In genomic region chr17:43740541-43740940, GRCh38 we compare ENCODE assay signal across 23 cellular contexts. TPM values are rescaled to one million over a fixed set of nuclear protein-coding genes. Genes with fewer than 3 reads are reported as not detected.
A peak's percentile ranks its signal among the peaks of the same experiment; 100 is the strongest.
DNase-seq lines count a peak whose midpoint lies in the region; ATAC-seq and TF ChIP-seq lines count a peak whose summit lies in the region.
"Had no signal": no experiment of that assay in that cellular context is flagged by ENCODE, and none has a peak within 500 bp of the region (broad histone marks: within the 10 kb centered on the region; RNA-seq: fewer than 3 reads in every experiment).

No MANE protein-coding gene starts in this region.

- POLR2A ChIA-PET in MCF 10A (lab: Yijun Ruan, JAX), result no interaction called here

- no peak for TF ChIP-seq CTCF in MCF 10A (IDR thresholded peaks at IDR 0.05; ENCODE audit: unreplicated experiment)
- TF ChIP-seq CTCF in breast epithelium (IDR thresholded peaks at IDR 0.05), result no peak
- TF ChIP-seq CTCF in fibroblast of pulmonary artery (IDR thresholded peaks at IDR 0.05; ENCODE audit: low read length, missing control alignments), result no peak

- no peaks in the 10 kb centered on the region for H3K9me3 Mint-ChIP-seq in MCF 10A (ENCODE audit: unreplicated experiment)
- no peaks in the 10 kb centered on the region for H3K9me3 Mint-ChIP-seq in activated T-helper 1 cell treated with anti-CD3 and anti-CD28 coated beads, Interleukin-12 subunit alpha, Interleukin-12 subunit beta, Interleukin-2, Interleukin-4 antibody, amounts not matched to agents 30 ng/mL and 10 ng/mL and 1 ng/mL, durations not matched to agents 14 hours and 24 hours and 36 hours
- H3K9me3 Mint-ChIP-seq: activated B cell treated with CpG ODN at 0.5 μM for 24 hours; activated CD8-positive, alpha-beta T cell treated with anti-CD3 and anti-CD28 coated beads for 36 hours; neural crest cell; T-helper 1 cell treated with Interleukin-12 subunit alpha and Interleukin-12 subunit beta and Interleukin-4 antibody, amounts not matched to agents 30 μg/mL and 1 μg/mL, for 36 hours had no signal

- peaks cover 8% of the 10 kb centered on the region for H3K4me1 Mint-ChIP-seq in MCF 10A (ENCODE audit: insufficient read depth, unreplicated experiment)
- H3K4me1 Mint-ChIP-seq in activated T-helper 1 cell treated with anti-CD3 and anti-CD28 coated beads, Interleukin-12 subunit alpha, Interleukin-12 subunit beta, Interleukin-2, Interleukin-4 antibody, amounts not matched to agents 30 ng/mL and 10 ng/mL and 1 ng/mL, durations not matched to agents 14 hours and 24 hours and 36 hours (ENCODE audit: low read depth), result no peaks in the 10 kb centered on the region
- H3K4me1 Mint-ChIP-seq: activated B cell treated with CpG ODN at 0.5 μM for 24 hours had no signal

- CTCF ChIA-PET in MCF 10A (lab: Yijun Ruan, JAX), result interaction anchor here (0.6 to 2.2 kb wide), 2 partner anchors 46 to 218 kb away, joined by 4 to 13 read pairs; no protein-coding TSS in a partner anchor

- no peak for ATAC-seq in HG03378 (IDR thresholded peaks at IDR 0.05; ENCODE audit: unreplicated experiment)
- ATAC-seq: activated CD8-positive, alpha-beta T cell treated with anti-CD3 and anti-CD28 coated beads for 36 hours; left cardiac atrium had no signal

- no peaks in the 10 kb centered on the region for H3K4me1 ChIP-seq in breast epithelium
- H3K4me1 ChIP-seq: thyroid gland had no signal

- H3K36me3 Mint-ChIP-seq in MCF 10A (ENCODE audit: insufficient read depth, unreplicated experiment), result no peaks in the 10 kb centered on the region
- H3K36me3 Mint-ChIP-seq in activated T-helper 1 cell treated with anti-CD3 and anti-CD28 coated beads, Interleukin-12 subunit alpha, Interleukin-12 subunit beta, Interleukin-2, Interleukin-4 antibody, amounts not matched to agents 30 ng/mL and 10 ng/mL and 1 ng/mL, durations not matched to agents 14 hours and 24 hours and 36 hours (ENCODE audit: low read depth), result no peaks in the 10 kb centered on the region
- H3K36me3 Mint-ChIP-seq: CD14-positive monocyte had no signal

- no peaks in the 10 kb centered on the region for H3K36me3 ChIP-seq in breast epithelium
- H3K36me3 ChIP-seq: thyroid gland had no signal

- TF ChIP-seq POLR2A in breast epithelium (IDR thresholded peaks at IDR 0.05), result no peak

- H3K27me3 ChIP-seq in breast epithelium, result no peaks in the 10 kb centered on the region
- H3K27me3 ChIP-seq: thyroid gland had no signal

- no TSS peak for BruUV-seq in MCF 10A (replicated peaks; lab: Mats Ljungman, UMichigan)

- no peaks in the 10 kb centered on the region for H3K27me3 Mint-ChIP-seq in MCF 10A (ENCODE audit: insufficient read depth, unreplicated experiment)
- H3K27me3 Mint-ChIP-seq in activated T-helper 1 cell treated with anti-CD3 and anti-CD28 coated beads, Interleukin-12 subunit alpha, Interleukin-12 subunit beta, Interleukin-2, Interleukin-4 antibody, amounts not matched to agents 30 ng/mL and 10 ng/mL and 1 ng/mL, durations not matched to agents 14 hours and 24 hours and 36 hours (ENCODE audit: insufficient read depth), result peaks cover 24% of the 10 kb centered on the region

- peak; percentile 21 for DNase-seq in MCF 10A (ENCODE audit: unreplicated experiment)
- no peak for DNase-seq in breast epithelium (ENCODE audit: low spot score in 2 of 2)
- DNase-seq in amniotic epithelial cell (ENCODE audit: low read depth), result peak; percentile 42
- peak; percentile 47 for DNase-seq in fibroblast of pulmonary artery (ENCODE audit: low read depth)
- DNase-seq in activated T-helper 1 cell treated with anti-CD3 and anti-CD28 coated beads, Interleukin-12 subunit alpha, Interleukin-12 subunit beta, Interleukin-2, Interleukin-4 antibody, amounts not matched to agents 30 ng/mL and 10 ng/mL and 1 ng/mL, durations not matched to agents 14 hours and 24 hours and 36 hours (ENCODE audit: low spot score), result no peak
- no peak for DNase-seq in activated CD8-positive, alpha-beta memory T cell treated with anti-CD3 and anti-CD28 coated beads, Interleukin-2, amount 50 U/mL, for 4 hours
- DNase-seq in NCI-H2171 (lab: John Stamatoyannopoulos, UW), result no peak
- DNase-seq: activated B cell treated with CpG ODN at 0.5 μM for 24 hours; activated CD8-positive, alpha-beta T cell treated with anti-CD3 and anti-CD28 coated beads for 36 hours; effector memory CD4-positive, alpha-beta T cell; left cardiac atrium; NCI-H2029; NCI-H510A; SHP77; thyroid gland had no signal

- H3K4me3 ChIP-seq in breast epithelium (no peak overlapping the region), fibroblast of pulmonary artery (replicated peaks; ENCODE audit: low read depth, low read length) (no peak overlapping the region)
- H3K4me3 ChIP-seq: thyroid gland had no signal

- intact Hi-C loops in MCF 10A (cut with micrococcal nuclease) (no loop called here), breast epithelium (cut with DNase I; ENCODE audit: low total_unique reads) (no loop called here)
- intact Hi-C loops in activated T-helper 1 cell treated with anti-CD3 and anti-CD28 coated beads, Interleukin-12 subunit alpha, Interleukin-12 subunit beta, Interleukin-2, Interleukin-4 antibody, amounts not matched to agents 30 ng/mL and 10 ng/mL and 1 ng/mL, durations not matched to agents 14 hours and 24 hours and 36 hours (cut with micrococcal nuclease), result no loop called here

- no peaks in the 10 kb centered on the region for H3K9me3 ChIP-seq in breast epithelium
- H3K9me3 ChIP-seq: thyroid gland had no signal

- no peak overlapping the region for H3K27ac Mint-ChIP-seq in MCF 10A (ENCODE audit: low read depth, unreplicated experiment)
- H3K27ac Mint-ChIP-seq in activated T-helper 1 cell treated with anti-CD3 and anti-CD28 coated beads, Interleukin-12 subunit alpha, Interleukin-12 subunit beta, Interleukin-2, Interleukin-4 antibody, amounts not matched to agents 30 ng/mL and 10 ng/mL and 1 ng/mL, durations not matched to agents 14 hours and 24 hours and 36 hours, result no peak overlapping the region
- H3K27ac Mint-ChIP-seq: activated B cell treated with CpG ODN at 0.5 μM for 24 hours; activated CD8-positive, alpha-beta T cell treated with anti-CD3 and anti-CD28 coated beads for 36 hours; CD14-positive monocyte; T-helper 1 cell treated with Interleukin-12 subunit alpha and Interleukin-12 subunit beta and Interleukin-4 antibody, amounts not matched to agents 30 μg/mL and 1 μg/mL, for 36 hours had no signal

- no peak overlapping the region for H3K27ac ChIP-seq in breast epithelium
- H3K27ac ChIP-seq: 22Rv1, HL-60, thyroid gland had no signal

- no peak overlapping the region for H3K4me3 Mint-ChIP-seq in MCF 10A (ENCODE audit: unreplicated experiment)
- no peak overlapping the region for H3K4me3 Mint-ChIP-seq in activated T-helper 1 cell treated with anti-CD3 and anti-CD28 coated beads, Interleukin-12 subunit alpha, Interleukin-12 subunit beta, Interleukin-2, Interleukin-4 antibody, amounts not matched to agents 30 ng/mL and 10 ng/mL and 1 ng/mL, durations not matched to agents 14 hours and 24 hours and 36 hours
- H3K4me3 Mint-ChIP-seq: activated B cell treated with CpG ODN at 0.5 μM for 24 hours; activated CD8-positive, alpha-beta T cell treated with anti-CD3 and anti-CD28 coated beads for 36 hours; CD14-positive monocyte; neural crest cell; T-helper 1 cell treated with Interleukin-12 subunit alpha and Interleukin-12 subunit beta and Interleukin-4 antibody, amounts not matched to agents 30 μg/mL and 1 μg/mL, for 36 hours had no signal

RNA-seq across cellular contexts. Expression of gene SOST, which starts 18.1 kb away (rescaled TPM):
- total RNA-seq in MCF 10A (2022), result not detected in 2 replicates
- not detected for total RNA-seq in breast epithelium
- total RNA-seq in activated T-helper 1 cell treated with anti-CD3 and anti-CD28 coated beads, Interleukin-12 subunit alpha, Interleukin-12 subunit beta, Interleukin-2, Interleukin-4 antibody, amounts not matched to agents 30 ng/mL and 10 ng/mL and 1 ng/mL, durations not matched to agents 14 hours and 24 hours and 36 hours, result not detected in 2 replicates
- total RNA-seq: activated B cell treated with CpG ODN at 0.5 μM for 24 hours; activated CD8-positive, alpha-beta T cell treated with anti-CD3 and anti-CD28 coated beads for 36 hours; left cardiac atrium; mesenteric fat pad; neural crest cell; pulmonary artery endothelial cell; thyroid gland had no signal

RNA-seq across cellular contexts. Expression of gene DUSP3, which starts 38.2 kb away (rescaled TPM):
- 39.7 and 55.0 TPM in 2 replicates for total RNA-seq in MCF 10A (2022)
- 10 to 100 TPM; 51.5 to 74.9 (median 62.6) TPM for total RNA-seq in breast epithelium
- 11.7 and 12.0 TPM in 2 replicates for total RNA-seq in activated T-helper 1 cell treated with anti-CD3 and anti-CD28 coated beads, Interleukin-12 subunit alpha, Interleukin-12 subunit beta, Interleukin-2, Interleukin-4 antibody, amounts not matched to agents 30 ng/mL and 10 ng/mL and 1 ng/mL, durations not matched to agents 14 hours and 24 hours and 36 hours

RNA-seq across cellular contexts. Expression of gene CFAP97D1, which starts 39.7 kb away (rescaled TPM):
- total RNA-seq in MCF 10A (2022) (not detected in 2 replicates), breast epithelium (under 1 TPM in 1 of 3 donors, not detected in 2; 0.16 TPM)
- not detected in 2 replicates for total RNA-seq in activated T-helper 1 cell treated with anti-CD3 and anti-CD28 coated beads, Interleukin-12 subunit alpha, Interleukin-12 subunit beta, Interleukin-2, Interleukin-4 antibody, amounts not matched to agents 30 ng/mL and 10 ng/mL and 1 ng/mL, durations not matched to agents 14 hours and 24 hours and 36 hours
- total RNA-seq: activated B cell treated with CpG ODN at 0.5 μM for 24 hours, left cardiac atrium, mesenteric fat pad, neural crest cell had no signal

Comparison
In these comparisons a context has a peak if more than half of its experiments do, and no peak if none do; other contexts are left out.
1. DNase-seq: peak in MCF 10A (single experiment), amniotic epithelial cell (single experiment) and fibroblast of pulmonary artery (single experiment); none in breast epithelium (0 of 2), activated T-helper 1 cell treated with anti-CD3 and anti-CD28 coated beads, Interleukin-12 subunit alpha, Interleukin-12 subunit beta, Interleukin-2, Interleukin-4 antibody, amounts not matched to agents 30 ng/mL and 10 ng/mL and 1 ng/mL, durations not matched to agents 14 hours and 24 hours and 36 hours (single experiment), activated CD8-positive, alpha-beta memory T cell treated with anti-CD3 and anti-CD28 coated beads, Interleukin-2, amount 50 U/mL, for 4 hours (single experiment) and NCI-H2171 (single experiment).